8 cellular contexts compared by ENCODE assay signal in genomic region chr16:1309888-1310831, GRCh38. TPM values are rescaled to one million over a fixed set of nuclear protein-coding genes. Genes with fewer than 3 reads are reported as not detected.
DNase-seq lines count a peak whose midpoint lies in the region; ATAC-seq and TF ChIP-seq lines count a peak whose summit lies in the region.

No MANE protein-coding gene starts in this region.

- POLR2A ChIA-PET in PC-3 (lab: Charles Lee; ENCODE audit: unreplicated experiment): interaction anchor here (0.6 kb wide), 1 partner anchor 474 kb away, joined by 4 read pairs; no protein-coding TSS in a partner anchor

- TF ChIP-seq CTCF in DND-41 (IDR thresholded peaks at IDR 0.05; ENCODE audit: borderline replicate concordance, extremely low read depth, low read length, poor library complexity, severe bottlenecking) (no peak), PC-3 (conservative IDR thresholded peaks at IDR 0.05; ENCODE audit: low read depth, low read length) (no peak), glutamatergic neuron (IDR thresholded peaks at IDR 0.05; ENCODE audit: partially characterized antibody, unreplicated experiment) (no peak)

- peaks cover 6% of the 10 kb centered on the region for H3K27me3 Mint-ChIP-seq in glutamatergic neuron (ENCODE audit: unreplicated experiment)

- H3K4me2 ChIP-seq in DND-41 (ENCODE audit: insufficient read depth, low read length) (peak overlapping the region; percentile 85), PC-3 (ENCODE audit: low read length) (peak overlapping the region; percentile 100)

- ATAC-seq in DND-41 (ENCODE audit: insufficient read depth, low read depth): no peak
- peak; percentile 18 for ATAC-seq in HG02588 (IDR thresholded peaks at IDR 0.05; ENCODE audit: unreplicated experiment)
- peak; percentile 7; the same call in 1 of the 2 replicates for ATAC-seq in PC-3
- ATAC-seq in HG03442 (IDR thresholded peaks at IDR 0.05; ENCODE audit: unreplicated experiment): no peak

- H2AFZ ChIP-seq in DND-41 (ENCODE audit: low read depth, low read length) (no peak overlapping the region), PC-3 (ENCODE audit: low read length) (no peak overlapping the region)

- CTCF ChIA-PET in PC-3 (lab: Charles Lee): no interaction called here

- H3K27ac Mint-ChIP-seq in glutamatergic neuron (ENCODE audit: unreplicated experiment): peak overlapping the region; percentile 98

- DNase-seq in DND-41 (peak; percentile 57), PC-3 (no peak), activated gamma-delta T cell treated with Interleukin-2 at 50 U/mL for 16 hours (peak; percentile 67), glutamatergic neuron (no peak), GOT3 (lab: John Stamatoyannopoulos, UW) (no peak)

- peaks cover 51% of the 10 kb centered on the region for H3K36me3 ChIP-seq in DND-41 (ENCODE audit: insufficient read depth, low read length)
- peaks cover 12% of the 10 kb centered on the region; the same call in 1 of the 2 replicates for H3K36me3 ChIP-seq in PC-3 (ENCODE audit: low read depth, low read length)
- peaks cover 14% of the 10 kb centered on the region for H3K36me3 ChIP-seq in rectal smooth muscle tissue (ENCODE audit: control insufficient read depth, insufficient read depth, low read length)

- H3K79me2 ChIP-seq in DND-41 (ENCODE audit: insufficient read depth, low read length) (peaks cover 61% of the 10 kb centered on the region), PC-3 (ENCODE audit: low read length) (peaks cover 53% of the 10 kb centered on the region)

- peak overlapping the region; percentile 90 for H3K9ac ChIP-seq in DND-41 (ENCODE audit: low read depth, low read length)
- peak overlapping the region; percentile 92 for H3K9ac ChIP-seq in PC-3 (ENCODE audit: low read length)
- peak overlapping the region; percentile 25 for H3K9ac ChIP-seq in rectal smooth muscle tissue (ENCODE audit: low read length)

- H3K4me3 ChIP-seq in DND-41 (ENCODE audit: low read depth in 1 of 2, low read length in 2 of 2) (peak overlapping the region; percentile 61 to 70), PC-3 (ENCODE audit: low read length) (peak overlapping the region; percentile 85), rectal smooth muscle tissue (ENCODE audit: low read length) (peak overlapping the region; percentile 77)

- H3K4me3 Mint-ChIP-seq in glutamatergic neuron (ENCODE audit: unreplicated experiment): peak overlapping the region; percentile 98

- H3K9me2 ChIP-seq in PC-3 (replicated peaks; ENCODE audit: low read length): no peaks in the 10 kb centered on the region

- H3K4me1 ChIP-seq in DND-41 (ENCODE audit: insufficient read depth, low read length) (peaks cover 47% of the 10 kb centered on the region), PC-3 (ENCODE audit: insufficient read depth, low read length) (peaks cover 10% of the 10 kb centered on the region; the same call in 1 of the 2 replicates), rectal smooth muscle tissue (ENCODE audit: control insufficient read depth, insufficient read depth, low read length) (peaks cover 20% of the 10 kb centered on the region)

- H3K27ac ChIP-seq in DND-41 (ENCODE audit: low read length) (peak overlapping the region; percentile 74), PC-3 (ENCODE audit: low read length) (no peak overlapping the region), rectal smooth muscle tissue (ENCODE audit: low read depth, low read length) (peak overlapping the region; percentile 16)

- intact Hi-C loops in PC-3 (cut with micrococcal nuclease): no loop called here

- H3K9me3 ChIP-seq in DND-41 (ENCODE audit: insufficient read depth, low read length, severe bottlenecking) (no peaks in the 10 kb centered on the region), PC-3 (ENCODE audit: low read length) (no peaks in the 10 kb centered on the region)

- peaks cover 7% of the 10 kb centered on the region for H3K9me3 Mint-ChIP-seq in glutamatergic neuron (ENCODE audit: unreplicated experiment)

- H4K20me1 ChIP-seq in DND-41 (ENCODE audit: insufficient read depth, low read length) (peaks cover 54% of the 10 kb centered on the region), PC-3 (ENCODE audit: low read length) (peaks cover 43% of the 10 kb centered on the region)

- no peaks in the 10 kb centered on the region for H3F3A ChIP-seq in PC-3 (ENCODE audit: low read length, unreplicated experiment)

- TSS peak; percentile 82 for BruUV-seq in PC-3 (replicated peaks; lab: Mats Ljungman, UMichigan)

- H3K36me3 Mint-ChIP-seq in glutamatergic neuron (ENCODE audit: unreplicated experiment): no peaks in the 10 kb centered on the region

- H3K27me3 ChIP-seq in DND-41 (ENCODE audit: insufficient read depth, low read length, poor library complexity) (no peaks in the 10 kb centered on the region), PC-3 (ENCODE audit: low read length) (no peaks in the 10 kb centered on the region), rectal smooth muscle tissue (ENCODE audit: control insufficient read depth, insufficient read depth, low read length) (no peaks in the 10 kb centered on the region)

- H3K4me1 Mint-ChIP-seq in glutamatergic neuron (ENCODE audit: low read depth, unreplicated experiment): peaks cover 12% of the 10 kb centered on the region

RNA-seq across cellular contexts. Expression of gene UBE2I, which starts 0.7 kb away (rescaled TPM):
- total RNA-seq in PC-3 (2014; rRNA removed): 71.3 and 116 TPM in 2 replicates
- 256 TPM for total RNA-seq in glutamatergic neuron (ENCODE audit: unreplicated experiment)

RNA-seq across cellular contexts. Expression of gene BAIAP3, which starts 23.3 kb away (rescaled TPM):
- total RNA-seq in PC-3 (2014; rRNA removed): 13.1 and 18.2 TPM in 2 replicates
- 26.7 TPM for total RNA-seq in glutamatergic neuron (ENCODE audit: unreplicated experiment)

RNA-seq across cellular contexts. Expression of gene TSR3, which starts 41.5 kb away (rescaled TPM):
- total RNA-seq in PC-3 (2014; rRNA removed) (117 and 142 TPM in 2 replicates), glutamatergic neuron (ENCODE audit: unreplicated experiment) (52.5 TPM)

RNA-seq across cellular contexts. Expression of gene GNPTG, which starts 41.6 kb away (rescaled TPM):
- total RNA-seq in PC-3 (2014; rRNA removed) (36.0 and 36.3 TPM in 2 replicates), glutamatergic neuron (ENCODE audit: unreplicated experiment) (50.5 TPM)

RNA-seq across cellular contexts. Expression of gene TPSD1, which starts 54.3 kb away (rescaled TPM):
- total RNA-seq in PC-3 (2014; rRNA removed): not detected in 2 replicates
- total RNA-seq in glutamatergic neuron (ENCODE audit: unreplicated experiment): not detected

Comparison
In these comparisons a context has a peak if more than half of its experiments do, and no peak if none do; other contexts are left out.
1. ATAC-seq: peak in HG02588 (single experiment) and PC-3 (single experiment); none in DND-41 (single experiment) and HG03442 (single experiment).
2. DNase-seq: peak in DND-41 (single experiment) and activated gamma-delta T cell treated with Interleukin-2 at 50 U/mL for 16 hours (single experiment); none in PC-3 (single experiment), glutamatergic neuron (single experiment) and GOT3 (single experiment).
3. H3K9ac ChIP-seq: peak in every context shown above with its lines; median percentile 92 in PC-3; 90 in DND-41; 25 in rectal smooth muscle tissue.
4. Peak in every context shown above with its lines, with median percentiles within 50 percentile points of each other: H3K4me3 ChIP-seq.